In genomic region chr17:20226814-20227482, GRCh38 we compare ENCODE assay signal across 9 cellular contexts.
A peak's percentile ranks its signal among the peaks of the same experiment; 100 is the strongest.
DNase-seq lines count a peak whose midpoint lies in the region; ATAC-seq, FAIRE-seq and TF ChIP-seq lines count a peak whose summit lies in the region.
"Had no signal": no experiment of that assay in that cellular context is flagged by ENCODE, and none has a peak within 500 bp of the region (broad histone marks: within the 10 kb centered on the region; RNA-seq: fewer than 3 reads in every experiment).

No MANE protein-coding gene starts in this region.

- TF ChIP-seq RAD21 in HepG2 (CRISPR knock-in tag; IDR thresholded peaks at IDR 0.05), result peak; percentile 86

- intact Hi-C loops in colonic mucosa (cut with DNase I), result loop anchor here (5.0 kb wide), 2 partner anchors 85 to 105 kb away; no protein-coding TSS in a partner anchor
- intact Hi-C loops in HepG2 (cut with micrococcal nuclease; ENCODE audit: unreplicated experiment), result loop anchor here (2.0 kb wide), 2 partner anchors 94 to 106 kb away; no protein-coding TSS in a partner anchor

- H2AFZ ChIP-seq in HepG2 (ENCODE audit: low read length), result no peak overlapping the region

- H3K27ac ChIP-seq in colonic mucosa (no peak overlapping the region), HepG2 (ENCODE audit: extremely low read length, insufficient read depth, low read length) (no peak overlapping the region)

- H3K4me3 ChIP-seq in colonic mucosa, result no peak overlapping the region
- H3K4me3 ChIP-seq in HepG2 (replicated peaks in 1 of 3; ENCODE audit: insufficient read depth in 1 of 3, low read depth in 2 of 3, low read length in 3 of 3), result no peak overlapping the region

- in situ Hi-C loops in HepG2 (cut with HindIII; ENCODE audit: extremely low pct_ligation_motif_present, low pct_unique_long_range_greater_than_20kb), result loop anchor here (10.0 kb wide), 2 partner anchors 88 to 102 kb away; no protein-coding TSS in a partner anchor

- no peaks in the 10 kb centered on the region for H3K79me2 ChIP-seq in HepG2 (ENCODE audit: insufficient read depth, low read length)

- no peaks in the 10 kb centered on the region for H3K9me3 Mint-ChIP-seq in activated CD4-positive, alpha-beta T cell treated with anti-CD3 and anti-CD28 coated beads, Interleukin-2, amount 10 ng/mL, durations not matched to agents 7 days and 5 days
- H3K9me3 Mint-ChIP-seq: T-helper 1 cell treated with Interleukin-12 subunit alpha and Interleukin-12 subunit beta and Interleukin-4 antibody, amounts not matched to agents 30 μg/mL and 1 μg/mL, for 36 hours had no signal

- no TSS peak for BruUV-seq in HepG2 (replicated peaks; lab: Mats Ljungman, UMichigan)

- H3K36me3 ChIP-seq in colonic mucosa (no peaks in the 10 kb centered on the region), HepG2 (replicated peaks in 1 of 2; ENCODE audit: control insufficient read depth in 1 of 2, insufficient read depth in 2 of 2, low read length in 2 of 2) (no peaks in the 10 kb centered on the region)

- ATAC-seq in HG02763 (IDR thresholded peaks at IDR 0.05; ENCODE audit: unreplicated experiment) (peak; percentile 53), HepG2 (peak; percentile 100), GM18867 (IDR thresholded peaks at IDR 0.05; ENCODE audit: unreplicated experiment) (no peak)

- H3K9ac ChIP-seq in colonic mucosa (ENCODE audit: low read depth in 2 of 2, low read length in 2 of 2), result no peak overlapping the region
- H3K9ac ChIP-seq in HepG2 (ENCODE audit: insufficient read depth, low read depth, low read length), result no peak overlapping the region

- no peaks in the 10 kb centered on the region for H4K20me1 ChIP-seq in HepG2 (ENCODE audit: insufficient read depth, low read length)

- DNase-seq in DMS 273 (lab: John Stamatoyannopoulos, UW; ENCODE audit: unreplicated experiment), result peak; percentile 87
- DNase-seq in NCI-H524 treated with DMSO at 0.1 percent for 48 hours (lab: John Stamatoyannopoulos, UW), result peak; percentile 43
- peak; percentile 85 for DNase-seq in activated CD4-positive, alpha-beta T cell treated with anti-CD3 and anti-CD28 coated beads, Interleukin-2, amount 10 ng/mL, durations not matched to agents 7 days and 5 days
- peak; percentile 78 for DNase-seq in colonic mucosa
- peak; percentile 50 for DNase-seq in HepG2 (ENCODE audit: low spot score)
- DNase-seq in stimulated activated CD4-positive, alpha-beta T cell treated with anti-CD3 and anti-CD28 coated beads, Interleukin-4, amount 100 ng/mL, for 48 hours (ENCODE audit: low read depth in 2 of 2), result peak; percentile 70 to 72

- POLR2A ChIA-PET in activated CD4-positive, alpha-beta T cell treated with anti-CD3 and anti-CD28 coated beads, Interleukin-2, amount 10 ng/mL, durations not matched to agents 7 days and 5 days (lab: Charles Lee), result no interaction called here
- POLR2A ChIA-PET in HepG2 (lab: Yijun Ruan, JAX), result no interaction called here

- no peak overlapping the region for H3K4me3 Mint-ChIP-seq in activated CD4-positive, alpha-beta T cell treated with anti-CD3 and anti-CD28 coated beads, Interleukin-2, amount 10 ng/mL, durations not matched to agents 7 days and 5 days
- H3K4me3 Mint-ChIP-seq: T-helper 1 cell treated with Interleukin-12 subunit alpha and Interleukin-12 subunit beta and Interleukin-4 antibody, amounts not matched to agents 30 μg/mL and 1 μg/mL, for 36 hours had no signal

- CTCF ChIA-PET in activated CD4-positive, alpha-beta T cell treated with anti-CD3 and anti-CD28 coated beads, Interleukin-2, amount 10 ng/mL, durations not matched to agents 7 days and 5 days (lab: Charles Lee), result interaction anchor here (0.5 to 3.7 kb wide), 18 partner anchors 9 to 108 kb away, joined by 3 to 23 read pairs (median 3); no protein-coding TSS in a partner anchor
- CTCF ChIA-PET in HepG2 (lab: Yijun Ruan, JAX; ENCODE audit: low intra/inter-chr PET ratio, low total read pairs), result interaction anchor here (0.7 to 2.2 kb wide), 3 partner anchors 91 to 105 kb away, joined by 3 to 28 read pairs (median 12); no protein-coding TSS in a partner anchor

- no peak for TF ChIP-seq POLR2A in HepG2 (IDR thresholded peaks at IDR 0.05; ENCODE audit: insufficient read depth in 1 of 2, low read depth in 2 of 2, low read length in 2 of 2)

- no peaks in the 10 kb centered on the region for H3K36me3 Mint-ChIP-seq in activated CD4-positive, alpha-beta T cell treated with anti-CD3 and anti-CD28 coated beads, Interleukin-2, amount 10 ng/mL, durations not matched to agents 7 days and 5 days (ENCODE audit: low read depth)

- H3K4me1 ChIP-seq in colonic mucosa (no peaks in the 10 kb centered on the region), HepG2 (ENCODE audit: insufficient read depth, low read length) (no peaks in the 10 kb centered on the region)

- peak; percentile 71 for TF ChIP-seq CTCF in colonic mucosa (IDR thresholded peaks at IDR 0.05)
- peak; percentile 94 for TF ChIP-seq CTCF in HepG2 (CRISPR knock-in tag; IDR thresholded peaks at IDR 0.05)

- peak; percentile 43 for FAIRE-seq in HepG2 (lab: Jason Lieb, UNC)

- TF ChIP-seq EP300 in HepG2 (IDR thresholded peaks at IDR 0.05; ENCODE audit: low read depth in 2 of 2, low read length in 2 of 2), result no peak
- no peak for TF ChIP-seq EP300 in HepG2 (CRISPR knock-in tag; IDR thresholded peaks at IDR 0.05; ENCODE audit: borderline replicate concordance)

- WGBS in HepG2 (ENCODE audit: low lambda C conversion rate), result 36% methylated on average over 7 of the region's 8 CpGs

- H3K27me3 Mint-ChIP-seq in activated CD4-positive, alpha-beta T cell treated with anti-CD3 and anti-CD28 coated beads, Interleukin-2, amount 10 ng/mL, durations not matched to agents 7 days and 5 days, result no peaks in the 10 kb centered on the region

- H3K27me3 ChIP-seq in colonic mucosa, result no peaks in the 10 kb centered on the region
- H3K27me3 ChIP-seq in HepG2 (ENCODE audit: control insufficient read depth in 1 of 2, insufficient read depth in 2 of 2, low read length in 2 of 2), result no peaks in the 10 kb centered on the region

- no peak overlapping the region for H3K27ac Mint-ChIP-seq in activated CD4-positive, alpha-beta T cell treated with anti-CD3 and anti-CD28 coated beads, Interleukin-2, amount 10 ng/mL, durations not matched to agents 7 days and 5 days
- H3K27ac Mint-ChIP-seq: T-helper 1 cell treated with Interleukin-12 subunit alpha and Interleukin-12 subunit beta and Interleukin-4 antibody, amounts not matched to agents 30 μg/mL and 1 μg/mL, for 36 hours had no signal

- H3K4me2 ChIP-seq in HepG2 (ENCODE audit: low read depth, low read length), result no peak overlapping the region

- no peaks in the 10 kb centered on the region for H3K9me3 ChIP-seq in colonic mucosa
- H3K9me3 ChIP-seq in HepG2 (ENCODE audit: low read length), result no peaks in the 10 kb centered on the region

- peaks cover 18% of the 10 kb centered on the region for H3K4me1 Mint-ChIP-seq in activated CD4-positive, alpha-beta T cell treated with anti-CD3 and anti-CD28 coated beads, Interleukin-2, amount 10 ng/mL, durations not matched to agents 7 days and 5 days

TF ChIP-seq in HepG2, 621 proteins besides CTCF, POLR2A, EP300 and RAD21 (continues in another document):
- TF ChIP-seq NFKB2 (CRISPR knock-in tag; IDR thresholded peaks at IDR 0.05; ENCODE audit: borderline replicate concordance) (peak; percentile 35; the same call in 1 of the 2 replicates), GZF1 (CRISPR knock-in tag; IDR thresholded peaks at IDR 0.05) (no peak), MYC (CRISPR knock-in tag; IDR thresholded peaks at IDR 0.05; ENCODE audit: borderline replicate concordance) (no peak), ZFP41 (CRISPR knock-in tag; IDR thresholded peaks at IDR 0.05; ENCODE audit: borderline replicate concordance) (no peak), MYNN (CRISPR knock-in tag; IDR thresholded peaks at IDR 0.05; ENCODE audit: low read depth) (no peak), ZKSCAN5 (CRISPR knock-in tag; IDR thresholded peaks at IDR 0.05) (no peak), ARID4A (CRISPR knock-in tag; IDR thresholded peaks at IDR 0.05; ENCODE audit: borderline replicate concordance) (no peak), ZMYM3 (CRISPR knock-in tag; IDR thresholded peaks at IDR 0.05) (no peak), KDM2A (CRISPR knock-in tag; IDR thresholded peaks at IDR 0.05; ENCODE audit: borderline replicate concordance, low read depth) (peak; percentile 20; the same call in 1 of the 2 replicates)
- TF ChIP-seq, protein P1, sequence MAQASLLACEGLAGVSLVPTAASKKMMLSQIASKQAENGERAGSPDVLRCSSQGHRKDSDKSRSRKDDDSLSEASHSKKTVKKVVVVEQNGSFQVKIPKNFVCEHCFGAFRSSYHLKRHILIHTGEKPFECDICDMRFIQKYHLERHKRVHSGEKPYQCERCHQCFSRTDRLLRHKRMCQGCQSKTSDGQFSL (CRISPR knock-in tag; IDR thresholded peaks at IDR 0.05), result peak; percentile 90
